Comparison of ENCODE assay signal across 2 cellular contexts in genomic region chr6:43076093-43076927, GRCh38.
TF ChIP-seq lines count a peak whose summit lies in the region.

TSS of gene PTK7 (plus strand) at chr6:43076314. CDS start at chr6:43076489, 175 bp downstream.

TF ChIP-seq in HCT116, 20 proteins besides CTCF, POLR2A, EP300 and RAD21:
- no peak for TF ChIP-seq ELF1 (IDR thresholded peaks at IDR 0.05; ENCODE audit: borderline replicate concordance, low read depth)
- TF ChIP-seq SRF (IDR thresholded peaks at IDR 0.05; ENCODE audit: low read depth): no peak
- TF ChIP-seq CBX3 (IDR thresholded peaks at IDR 0.05; ENCODE audit: low read depth): no peak
- TF ChIP-seq JUND (IDR thresholded peaks at IDR 0.05): no peak
- peak; percentile 67 for TF ChIP-seq POLR2AphosphoS5 (IDR thresholded peaks at IDR 0.05; ENCODE audit: low read depth, low read length)
- TF ChIP-seq EGR1 (IDR thresholded peaks at IDR 0.05; ENCODE audit: low read depth): 0 out of 2 replicates have a peak, but pooled peaks have one; percentile 64

TF ChIP-seq in K562, 482 proteins besides CTCF, POLR2A, EP300 and RAD21 (continues in another document):
- TF ChIP-seq TFAP4 (CRISPR knock-in tag; IDR thresholded peaks at IDR 0.05; ENCODE audit: borderline replicate concordance): no peak
- no peak for TF ChIP-seq E2F8 (IDR thresholded peaks at IDR 0.05; ENCODE audit: low read depth, partially characterized antibody)
- 0 out of 2 replicates have a peak, but pooled peaks have one; percentile 43 for TF ChIP-seq HNRNPL (IDR thresholded peaks at IDR 0.05; ENCODE audit: low read depth, low read length)
- no peak for TF ChIP-seq CEBPG (CRISPR knock-in tag; IDR thresholded peaks at IDR 0.05)
- no peak for TF ChIP-seq CEBPG (tag; conservative IDR thresholded peaks at IDR 0.05 in 1 of 2, IDR thresholded peaks at IDR 0.05 in 1 of 2)
- no peak for TF ChIP-seq MAFG (tag; conservative IDR thresholded peaks at IDR 0.05)
- no peak for TF ChIP-seq LEF1 (IDR thresholded peaks at IDR 0.05)
- no peak for TF ChIP-seq ZFPM2 (CRISPR knock-in tag; IDR thresholded peaks at IDR 0.05)
- no peak for TF ChIP-seq ZNF217 (CRISPR knock-in tag; IDR thresholded peaks at IDR 0.05)
- no peak for TF ChIP-seq GATAD2A (IDR thresholded peaks at IDR 0.05)
- TF ChIP-seq ZNF263 (CRISPR knock-in tag; IDR thresholded peaks at IDR 0.05; ENCODE audit: borderline replicate concordance): peak; percentile 85
- TF ChIP-seq RBFOX2 (IDR thresholded peaks at IDR 0.05; ENCODE audit: low read depth, low read length): peak; percentile 49
- TF ChIP-seq ZNF318 (IDR thresholded peaks at IDR 0.05; ENCODE audit: borderline replicate concordance in 1 of 2, low read depth in 1 of 2): no peak
- TF ChIP-seq ZC3H11A (IDR thresholded peaks at IDR 0.05; ENCODE audit: low read depth, low read length): no peak
- TF ChIP-seq ZNF766 (CRISPR knock-in tag; conservative IDR thresholded peaks at IDR 0.05): no peak
- no peak for TF ChIP-seq ZNF143 (CRISPR knock-in tag; IDR thresholded peaks at IDR 0.05)
- TF ChIP-seq ZNF3 (CRISPR knock-in tag; IDR thresholded peaks at IDR 0.05): no peak
- TF ChIP-seq HDAC2 (IDR thresholded peaks at IDR 0.05): no peak
- TF ChIP-seq CCNT2 (IDR thresholded peaks at IDR 0.05; ENCODE audit: borderline replicate concordance, extremely low read depth, insufficient read length, low read depth, low read length): peak; percentile 22
- TF ChIP-seq CBX1 (IDR thresholded peaks at IDR 0.05; ENCODE audit: low read depth): no peak
- TF ChIP-seq ETV1 (tag; conservative IDR thresholded peaks at IDR 0.05; ENCODE audit: low read depth): no peak
- TF ChIP-seq SRSF7 (optimal IDR thresholded peaks at IDR 0.05; ENCODE audit: low read depth, low read length): no peak
- no peak for TF ChIP-seq HOXB6 (CRISPR knock-in tag; IDR thresholded peaks at IDR 0.05; ENCODE audit: borderline replicate concordance)
- TF ChIP-seq JUN (IDR thresholded peaks at IDR 0.05; ENCODE audit: borderline replicate concordance, low read depth, low read length): no peak
- TF ChIP-seq JUN (CRISPR knock-in tag; IDR thresholded peaks at IDR 0.05; ENCODE audit: borderline replicate concordance): 0 out of 2 replicates have a peak, but pooled peaks have one; percentile 44
- TF ChIP-seq, protein P1, sequence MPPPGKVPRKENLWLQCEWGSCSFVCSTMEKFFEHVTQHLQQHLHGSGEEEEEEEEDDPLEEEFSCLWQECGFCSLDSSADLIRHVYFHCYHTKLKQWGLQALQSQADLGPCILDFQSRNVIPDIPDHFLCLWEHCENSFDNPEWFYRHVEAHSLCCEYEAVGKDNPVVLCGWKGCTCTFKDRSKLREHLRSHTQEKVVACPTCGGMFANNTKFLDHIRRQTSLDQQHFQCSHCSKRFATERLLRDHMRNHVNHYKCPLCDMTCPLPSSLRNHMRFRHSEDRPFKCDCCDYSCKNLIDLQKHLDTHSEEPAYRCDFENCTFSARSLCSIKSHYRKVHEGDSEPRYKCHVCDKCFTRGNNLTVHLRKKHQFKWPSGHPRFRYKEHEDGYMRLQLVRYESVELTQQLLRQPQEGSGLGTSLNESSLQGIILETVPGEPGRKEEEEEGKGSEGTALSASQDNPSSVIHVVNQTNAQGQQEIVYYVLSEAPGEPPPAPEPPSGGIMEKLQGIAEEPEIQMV (tag; conservative IDR thresholded peaks at IDR 0.05; ENCODE audit: low read depth): no peak
- TF ChIP-seq PRMT5 (CRISPR knock-in tag; IDR thresholded peaks at IDR 0.05): no peak
- no peak for TF ChIP-seq SP2 (IDR thresholded peaks at IDR 0.05; ENCODE audit: extremely low read depth, low read depth, low read length, poor library complexity, severe bottlenecking)
- peak; percentile 56 to 76; a peak in 2 of 4 replicates for TF ChIP-seq UBTF (IDR thresholded peaks at IDR 0.05; ENCODE audit: borderline replicate concordance in 1 of 2, low read depth in 2 of 2, low read length in 2 of 2)
- TF ChIP-seq SUPT5H (IDR thresholded peaks at IDR 0.05): no peak
- TF ChIP-seq ZNF75A (CRISPR knock-in tag; IDR thresholded peaks at IDR 0.05): no peak
- no peak for TF ChIP-seq PHB2 (IDR thresholded peaks at IDR 0.05; ENCODE audit: low read depth)
- TF ChIP-seq CCAR2 (IDR thresholded peaks at IDR 0.05; ENCODE audit: low read depth, low read length): no peak
- no peak for TF ChIP-seq PKNOX1 (IDR thresholded peaks at IDR 0.05)
- TF ChIP-seq FOXA3 (CRISPR knock-in tag; conservative IDR thresholded peaks at IDR 0.05 in 1 of 2, IDR thresholded peaks at IDR 0.05 in 1 of 2): 0 out of 4 replicates have a peak, but pooled peaks of 1 of the 2 experiments have one; percentile 26
- no peak for TF ChIP-seq ZNF79 (CRISPR knock-in tag; IDR thresholded peaks at IDR 0.05; ENCODE audit: low read depth)
- no peak for TF ChIP-seq ZNF239 (CRISPR knock-in tag; IDR thresholded peaks at IDR 0.05)
- TF ChIP-seq ETV6 (IDR thresholded peaks at IDR 0.05; ENCODE audit: borderline replicate concordance in 1 of 2, low read depth in 2 of 2, low read length in 1 of 2): no peak
- TF ChIP-seq ETV6 (CRISPR knock-in tag; IDR thresholded peaks at IDR 0.05; ENCODE audit: borderline replicate concordance): no peak
- 0 out of 2 replicates have a peak, but pooled peaks have one; percentile 34 for TF ChIP-seq ZBED1 (IDR thresholded peaks at IDR 0.05)
- TF ChIP-seq CBFA2T2 (conservative IDR thresholded peaks at IDR 0.05): no peak
- TF ChIP-seq, protein P2, sequence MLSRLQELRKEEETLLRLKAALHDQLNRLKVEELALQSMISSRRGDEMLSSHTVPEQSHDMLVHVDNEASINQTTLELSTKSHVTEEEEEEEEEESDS (CRISPR knock-in tag; IDR thresholded peaks at IDR 0.05): no peak
- TF ChIP-seq, protein P3, sequence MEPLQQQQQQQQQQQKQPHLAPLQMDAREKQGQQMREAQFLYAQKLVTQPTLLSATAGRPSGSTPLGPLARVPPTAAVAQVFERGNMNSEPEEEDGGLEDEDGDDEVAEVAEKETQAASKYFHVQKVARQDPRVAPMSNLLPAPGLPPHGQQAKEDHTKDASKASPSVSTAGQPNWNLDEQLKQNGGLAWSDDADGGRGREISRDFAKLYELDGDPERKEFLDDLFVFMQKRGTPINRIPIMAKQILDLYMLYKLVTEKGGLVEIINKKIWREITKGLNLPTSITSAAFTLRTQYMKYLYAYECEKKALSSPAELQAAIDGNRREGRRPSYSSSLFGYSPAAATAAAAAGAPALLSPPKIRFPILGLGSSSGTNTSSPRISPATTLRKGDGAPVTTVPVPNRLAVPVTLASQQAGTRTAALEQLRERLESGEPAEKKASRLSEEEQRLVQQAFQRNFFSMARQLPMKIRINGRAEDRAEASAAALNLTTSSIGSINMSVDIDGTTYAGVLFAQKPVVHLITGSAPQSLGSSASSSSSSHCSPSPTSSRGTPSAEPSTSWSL (CRISPR knock-in tag; IDR thresholded peaks at IDR 0.05; ENCODE audit: borderline replicate concordance): no peak
- no peak for TF ChIP-seq NELFE (IDR thresholded peaks at IDR 0.05; ENCODE audit: insufficient read depth, insufficient read length)
- TF ChIP-seq ZNF431 (CRISPR knock-in tag; IDR thresholded peaks at IDR 0.05): no peak
- no peak for TF ChIP-seq TCF3 (CRISPR knock-in tag; IDR thresholded peaks at IDR 0.05)
- TF ChIP-seq SP1 (CRISPR knock-in tag; IDR thresholded peaks at IDR 0.05): no peak
- no peak for TF ChIP-seq ZNF699 (CRISPR knock-in tag; IDR thresholded peaks at IDR 0.05; ENCODE audit: insufficient replicate concordance)
- TF ChIP-seq PTRF (tag; IDR thresholded peaks at IDR 0.05): no peak
